In genomic region chr13:110924639-110924934, GRCh38 we compare ENCODE assay signal across 1 cellular context.
TF ChIP-seq lines count a peak whose summit lies in the region.

No MANE protein-coding gene starts in this region.

TF ChIP-seq in GM23338, 12 proteins besides CTCF, POLR2A, EP300 and RAD21 (continued from another document):
- TF ChIP-seq ETS1 (IDR thresholded peaks at IDR 0.05) (no peak), ZNF462 (CRISPR knock-in tag; IDR thresholded peaks at IDR 0.05) (no peak), NANOG (IDR thresholded peaks at IDR 0.05; ENCODE audit: borderline replicate concordance) (no peak)
